1 cellular context compared by ENCODE assay signal in genomic region chr17:48832491-48832890, GRCh38.
TF ChIP-seq lines count a peak whose summit lies in the region.

No MANE protein-coding gene starts in this region.

TF ChIP-seq in GM12878, 131 proteins besides CTCF, POLR2A, EP300 and RAD21:
- TF ChIP-seq ZNF592 (IDR thresholded peaks at IDR 0.05): no peak
